Comparison of ENCODE assay signal across 15 cellular contexts in genomic region chr3:98574157-98574556, GRCh38. TPM values are rescaled to one million over a fixed set of nuclear protein-coding genes. Genes with fewer than 3 reads are reported as not detected.
DNase-seq lines count a peak whose midpoint lies in the region; ATAC-seq and FAIRE-seq lines count a peak whose summit lies in the region.
"Had no signal": no experiment of that assay in that cellular context is flagged by ENCODE, and none has a peak within 500 bp of the region (broad histone marks: within the 10 kb centered on the region; RNA-seq: fewer than 3 reads in every experiment).

No MANE protein-coding gene starts in this region.

- peaks cover 13% of the 10 kb centered on the region for H3K9me3 Mint-ChIP-seq in activated CD4-positive, alpha-beta T cell treated with anti-CD3 and anti-CD28 coated beads, Interleukin-2, amount 10 ng/mL, durations not matched to agents 7 days and 5 days
- H3K9me3 Mint-ChIP-seq: mesothelial cell of epicardium had no signal

- H2BK5ac ChIP-seq in mesenchymal stem cell (ENCODE audit: low read depth, low read length, poor library complexity, severe bottlenecking) = no peak overlapping the region

- H3K4me2 ChIP-seq in mesenchymal stem cell (ENCODE audit: low read length, poor library complexity, severe bottlenecking) = no peak overlapping the region
- H3K4me2 ChIP-seq: BLaER1 treated with 17β-estradiol and CSF1 and Interleukin-3, amounts not matched to agents 10 nM and 100 nM had no signal

- no peak overlapping the region for H2BK15ac ChIP-seq in mesenchymal stem cell (ENCODE audit: low read depth, poor library complexity, severe bottlenecking)

- H4K91ac ChIP-seq in mesenchymal stem cell (ENCODE audit: low read length) = no peak overlapping the region

- no peak overlapping the region for H3K27ac ChIP-seq in mesenchymal stem cell (ENCODE audit: low read length, poor library complexity, severe bottlenecking)
- H3K27ac ChIP-seq: BLaER1 treated with 17β-estradiol and CSF1 and Interleukin-3, amounts not matched to agents 10 nM and 100 nM; psoas muscle; testis had no signal

- H3K36me3 ChIP-seq in mesenchymal stem cell (ENCODE audit: control insufficient read depth in 1 of 2, insufficient read depth in 2 of 2, low read depth in 1 of 2, low read length in 2 of 2) (peaks cover 0 to 25% of the 10 kb centered on the region in 2 experiments), MG63 (peaks cover 12% of the 10 kb centered on the region)

- H3K27me3 ChIP-seq in mesenchymal stem cell (ENCODE audit: control insufficient read depth in 1 of 2, insufficient read depth in 1 of 2, low read length in 2 of 2) (no peaks in the 10 kb centered on the region), MG63 (no peaks in the 10 kb centered on the region)
- H3K27me3 ChIP-seq: BLaER1 treated with 17β-estradiol and CSF1 and Interleukin-3, amounts not matched to agents 10 nM and 100 nM; testis had no signal

- no peak overlapping the region for H3K14ac ChIP-seq in mesenchymal stem cell (ENCODE audit: low read length in 2 of 2)

- H3K27me3 Mint-ChIP-seq in activated CD4-positive, alpha-beta T cell treated with anti-CD3 and anti-CD28 coated beads, Interleukin-2, amount 10 ng/mL, durations not matched to agents 7 days and 5 days = no peaks in the 10 kb centered on the region

- peak overlapping the region; percentile 85 for H3K27ac Mint-ChIP-seq in activated CD4-positive, alpha-beta T cell treated with anti-CD3 and anti-CD28 coated beads, Interleukin-2, amount 10 ng/mL, durations not matched to agents 7 days and 5 days
- H3K27ac Mint-ChIP-seq: mesothelial cell of epicardium had no signal

- H2AFZ ChIP-seq in mesenchymal stem cell (ENCODE audit: low read depth, low read length) = no peak overlapping the region

- H2BK12ac ChIP-seq in mesenchymal stem cell (ENCODE audit: low read length in 2 of 2) = no peak overlapping the region

- no peak overlapping the region for H3K18ac ChIP-seq in mesenchymal stem cell (ENCODE audit: low read depth in 1 of 2, low read length in 2 of 2)

- H2BK120ac ChIP-seq in mesenchymal stem cell (ENCODE audit: low read depth, low read length) = no peak overlapping the region

- CTCF ChIA-PET in activated CD4-positive, alpha-beta T cell treated with anti-CD3 and anti-CD28 coated beads, Interleukin-2, amount 10 ng/mL, durations not matched to agents 7 days and 5 days (lab: Charles Lee) = interaction anchor here (0.7 to 1.7 kb wide), 5 partner anchors 16 to 62 kb away, joined by 3 to 5 read pairs (median 3); partner anchors contain the start of gene CPOX

- peaks cover 54% of the 10 kb centered on the region for H3K36me3 Mint-ChIP-seq in activated CD4-positive, alpha-beta T cell treated with anti-CD3 and anti-CD28 coated beads, Interleukin-2, amount 10 ng/mL, durations not matched to agents 7 days and 5 days (ENCODE audit: low read depth)

- POLR2A ChIA-PET in activated CD4-positive, alpha-beta T cell treated with anti-CD3 and anti-CD28 coated beads, Interleukin-2, amount 10 ng/mL, durations not matched to agents 7 days and 5 days (lab: Charles Lee) = no interaction called here

- H3K4me3 ChIP-seq in mesenchymal stem cell (ENCODE audit: insufficient read depth in 1 of 2, low read depth in 1 of 2, low read length in 2 of 2) = no peak overlapping the region
- no peak overlapping the region for H3K4me3 ChIP-seq in MG63
- H3K4me3 ChIP-seq: BLaER1 treated with 17β-estradiol and CSF1 and Interleukin-3, amounts not matched to agents 10 nM and 100 nM; psoas muscle; testis had no signal

- H3K4me3 Mint-ChIP-seq in activated CD4-positive, alpha-beta T cell treated with anti-CD3 and anti-CD28 coated beads, Interleukin-2, amount 10 ng/mL, durations not matched to agents 7 days and 5 days = no peak overlapping the region
- H3K4me3 Mint-ChIP-seq: mesothelial cell of epicardium had no signal

- H3K9ac ChIP-seq in mesenchymal stem cell (ENCODE audit: low read length) = peak overlapping the region; percentile 15

- no peaks in the 10 kb centered on the region for H3K4me1 ChIP-seq in mesenchymal stem cell (ENCODE audit: control insufficient read depth, insufficient read depth, low read depth, low read length)
- H3K4me1 ChIP-seq: psoas muscle, testis had no signal

- ATAC-seq in HG03520 (IDR thresholded peaks at IDR 0.05; ENCODE audit: unreplicated experiment) = peak; percentile 37
- ATAC-seq: psoas muscle had no signal

- WGBS in mesenchymal stem cell = 84% methylated on average over 4 of the region's 6 CpGs

- H2AK5ac ChIP-seq in mesenchymal stem cell (ENCODE audit: low read length, severe bottlenecking) = no peak overlapping the region

- H3K4me1 Mint-ChIP-seq in activated CD4-positive, alpha-beta T cell treated with anti-CD3 and anti-CD28 coated beads, Interleukin-2, amount 10 ng/mL, durations not matched to agents 7 days and 5 days = peaks cover 64% of the 10 kb centered on the region

- H4K8ac ChIP-seq in mesenchymal stem cell (ENCODE audit: low read length) = no peak overlapping the region

- no peak overlapping the region for H3K23ac ChIP-seq in mesenchymal stem cell (ENCODE audit: low read length in 2 of 2)

- no peak overlapping the region for H3K4ac ChIP-seq in mesenchymal stem cell (ENCODE audit: low read depth in 1 of 2, low read length in 2 of 2)

- H3K9me3 ChIP-seq in mesenchymal stem cell (ENCODE audit: control insufficient read depth, low read length) (no peaks in the 10 kb centered on the region), MG63 (no peaks in the 10 kb centered on the region)
- H3K9me3 ChIP-seq: psoas muscle, testis had no signal

- no peak for DNase-seq in GM18507 (ENCODE audit: extremely low spot score, insufficient read length, low read depth)
- no peak for DNase-seq in activated CD4-positive, alpha-beta T cell treated with anti-CD3 and anti-CD28 coated beads, Interleukin-2, amount 10 ng/mL, durations not matched to agents 7 days and 5 days
- DNase-seq in mesenchymal stem cell = no peak
- no peak for DNase-seq in T-helper 9 cell
- DNase-seq in glomerular visceral epithelial cell (ENCODE audit: extremely low spot score) = no peak
- DNase-seq in effector CD8-positive, alpha-beta T cell (lab: John Stamatoyannopoulos, UW) = no peak
- no peak for DNase-seq in MG63
- DNase-seq: NCI-H1694 treated with DMSO at 0.1 percent for 48 hours, psoas muscle, testis had no signal

- H3K79me1 ChIP-seq in mesenchymal stem cell (replicated peaks; ENCODE audit: low read length, poor library complexity, severe bottlenecking) = peaks cover 1% of the 10 kb centered on the region

- peak; percentile 45 for FAIRE-seq in GM18507 (lab: Jason Lieb, UNC)

RNA-seq across cellular contexts. Expression of gene CPOX, which starts 19.3 kb away (rescaled TPM):
- total RNA-seq in activated CD4-positive, alpha-beta T cell treated with anti-CD3 and anti-CD28 coated beads, Interleukin-2, amount 10 ng/mL, durations not matched to agents 7 days and 5 days = 10 to 100 TPM; 60.4 to 66.3 TPM
- 15.8 TPM for polyA plus RNA-seq in mesenchymal stem cell (2013, experiment 1 of 2)
- 16.0 TPM for polyA plus RNA-seq in mesenchymal stem cell (2013, experiment 2 of 2)
- total RNA-seq in MG63 (2014; rRNA removed; shearing (Covaris generic); ENCODE audit: low replicate concordance) = 43.7 and 45.1 TPM in 2 replicates

RNA-seq across cellular contexts. Expression of gene GPR15, which starts 42.4 kb away (rescaled TPM):
- total RNA-seq in activated CD4-positive, alpha-beta T cell treated with anti-CD3 and anti-CD28 coated beads, Interleukin-2, amount 10 ng/mL, durations not matched to agents 7 days and 5 days = 10 to 100 TPM; 31.0 to 35.0 TPM
- polyA plus RNA-seq in mesenchymal stem cell (2013, experiment 1 of 2) = not detected
- not detected for polyA plus RNA-seq in mesenchymal stem cell (2013, experiment 2 of 2)
- total RNA-seq in MG63 (2014; rRNA removed; shearing (Covaris generic); ENCODE audit: low replicate concordance) = not detected in 2 replicates
- total RNA-seq: dermis microvascular lymphatic vessel endothelial cell, mesothelial cell of epicardium, psoas muscle, SK-MEL-5, testis had no signal
- polyA plus RNA-seq: psoas muscle had no signal

RNA-seq across cellular contexts. Expression of gene CLDND1, which starts 51.5 kb away (rescaled TPM):
- 100 to 1,000 TPM; 399 to 432 TPM for total RNA-seq in activated CD4-positive, alpha-beta T cell treated with anti-CD3 and anti-CD28 coated beads, Interleukin-2, amount 10 ng/mL, durations not matched to agents 7 days and 5 days
- 112 TPM for polyA plus RNA-seq in mesenchymal stem cell (2013, experiment 1 of 2)
- polyA plus RNA-seq in mesenchymal stem cell (2013, experiment 2 of 2) = 120 TPM
- total RNA-seq in MG63 (2014; rRNA removed; shearing (Covaris generic); ENCODE audit: low replicate concordance) = 53.0 and 105 TPM in 2 replicates

Comparison
In these comparisons a context has a peak if more than half of its experiments do, and no peak if none do; other contexts are left out.
1. RNA of gene GPR15, which starts 42.4 kb away (total RNA-seq): 31.0 to 35.0 TPM in activated CD4-positive, alpha-beta T cell treated with anti-CD3 and anti-CD28 coated beads, Interleukin-2, amount 10 ng/mL, durations not matched to agents 7 days and 5 days; not detected in MG63; every median in the first group is over 10 times any median in the second.